10 cellular contexts compared by ENCODE assay signal in the genomic region with DNA sequence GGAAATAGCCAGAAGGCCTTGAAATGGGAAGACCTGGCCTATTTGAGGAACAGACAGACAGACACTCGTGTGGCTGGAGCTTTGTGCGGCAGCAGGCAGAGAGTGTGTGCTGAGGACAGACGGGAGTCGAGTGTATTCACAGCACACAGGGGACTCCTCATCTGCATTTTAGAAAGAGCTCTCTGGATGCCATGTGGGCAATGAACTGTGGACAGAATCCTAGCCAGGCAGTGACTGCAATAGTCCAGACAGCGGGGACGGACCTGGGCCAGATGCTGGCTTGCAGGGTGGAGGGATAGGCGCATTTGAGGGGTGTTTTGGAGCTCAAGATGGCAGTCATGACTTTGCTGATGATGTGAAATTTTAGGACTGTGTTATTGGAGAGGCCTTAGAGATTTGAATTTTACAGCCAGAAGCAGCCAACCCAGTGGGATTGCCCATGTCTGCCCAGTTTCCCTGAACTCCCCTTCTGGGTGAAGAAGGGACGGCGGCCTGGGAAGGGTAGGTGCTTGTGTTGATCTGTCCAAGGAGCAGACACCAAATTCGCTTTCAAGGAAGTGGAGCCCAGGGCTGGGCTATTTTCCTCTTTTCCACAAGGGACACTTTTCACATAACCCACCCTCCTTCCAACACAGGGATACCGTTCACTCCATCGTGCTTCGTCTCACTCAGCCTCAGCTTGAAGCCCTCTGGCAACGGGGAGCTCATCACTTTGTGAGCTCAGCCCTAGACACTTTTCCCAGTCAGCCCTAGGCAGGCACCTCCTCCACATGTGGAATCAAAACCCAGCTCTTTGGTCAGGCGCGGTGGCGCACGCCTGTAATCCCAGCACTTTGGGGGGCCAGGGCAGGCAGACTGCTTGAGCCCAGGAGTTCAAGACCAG. TPM values are rescaled to one million over a fixed set of nuclear protein-coding genes. Genes with fewer than 3 reads are reported as not detected.
A peak's percentile ranks its signal among the peaks of the same experiment; 100 is the strongest.
DNase-seq lines count a peak whose midpoint lies in the region; ATAC-seq, FAIRE-seq and TF ChIP-seq lines count a peak whose summit lies in the region.
"Had no signal": no experiment of that assay in that cellular context is flagged by ENCODE, and none has a peak within 500 bp of the region (broad histone marks: within the 10 kb centered on the region; RNA-seq: fewer than 3 reads in every experiment).

No MANE protein-coding gene starts in this region.

- no TSS peak for BruUV-seq in Panc1 (replicated peaks; lab: Mats Ljungman, UMichigan)

- in situ Hi-C loops in Panc1 (cut with HindIII; ENCODE audit: low pct_unique_long_range_greater_than_20kb, low sequenced_read_pairs), result no loop called here

- peak overlapping the region in 1 of 2 experiments; percentile 54; a peak in 2 of 4 replicates for H3K4me3 ChIP-seq in Panc1 (ENCODE audit: low read depth in 2 of 2, low read length in 2 of 2)
- H3K4me3 ChIP-seq in endodermal cell (ENCODE audit: low read length), result no peak overlapping the region

- H3K36me3 Mint-ChIP-seq in endodermal cell (ENCODE audit: low read depth) (no peaks in the 10 kb centered on the region), osteocyte (ENCODE audit: unreplicated experiment) (no peaks in the 10 kb centered on the region)
- no peaks in the 10 kb centered on the region for H3K36me3 Mint-ChIP-seq in activated CD4-positive, alpha-beta T cell treated with anti-CD3 and anti-CD28 coated beads for 36 hours (ENCODE audit: low read depth)

- DNase-seq in ELR (ENCODE audit: low read depth), result peak; percentile 5
- no peak for DNase-seq in Panc1 (ENCODE audit: low read depth, low spot score)
- no peak for DNase-seq in endodermal cell
- no peak for DNase-seq in osteocyte (ENCODE audit: extremely low spot score, unreplicated experiment)
- DNase-seq in NCI-H1694 (lab: John Stamatoyannopoulos, UW), result no peak
- DNase-seq in activated CD4-positive, alpha-beta T cell treated with anti-CD3 and anti-CD28 coated beads for 36 hours, result no peak
- DNase-seq in NCI-H1417 treated with DMSO at 0.1 percent for 48 hours (lab: John Stamatoyannopoulos, UW), result no peak
- no peak for DNase-seq in urothelium cell line (ENCODE audit: low spot score)

- no peaks in the 10 kb centered on the region for H3K27me3 Mint-ChIP-seq in endodermal cell (ENCODE audit: insufficient read depth)
- no peaks in the 10 kb centered on the region for H3K27me3 Mint-ChIP-seq in osteocyte (ENCODE audit: unreplicated experiment)
- H3K27me3 Mint-ChIP-seq in activated CD4-positive, alpha-beta T cell treated with anti-CD3 and anti-CD28 coated beads for 36 hours, result peaks cover 22% of the 10 kb centered on the region

- POLR2A ChIA-PET in Panc1 (lab: Charles Lee), result no interaction called here
- POLR2A ChIA-PET in activated CD4-positive, alpha-beta T cell treated with anti-CD3 and anti-CD28 coated beads for 36 hours (lab: Charles Lee), result interaction anchor here (0.6 to 1.4 kb wide), 2 partner anchors 109 to 323 kb away, joined by 3 to 4 read pairs; partner anchors contain the start of gene MORC3

- no peak for FAIRE-seq in urothelium cell line (lab: Jason Lieb, UNC)
- FAIRE-seq: small intestine had no signal

- H3K36me3 ChIP-seq in Panc1 (ENCODE audit: control insufficient read depth, insufficient read depth, low read length) (no peaks in the 10 kb centered on the region), endodermal cell (ENCODE audit: control insufficient read depth, insufficient read depth, low read length) (no peaks in the 10 kb centered on the region)

- H3K27ac ChIP-seq in Panc1 (ENCODE audit: low read length) (peak overlapping the region; percentile 93), endodermal cell (ENCODE audit: low read depth, low read length) (no peak overlapping the region)

- H3K4me3 Mint-ChIP-seq in endodermal cell, result no peak overlapping the region
- no peak overlapping the region for H3K4me3 Mint-ChIP-seq in osteocyte (ENCODE audit: unreplicated experiment)
- no peak overlapping the region for H3K4me3 Mint-ChIP-seq in activated CD4-positive, alpha-beta T cell treated with anti-CD3 and anti-CD28 coated beads for 36 hours

- intact Hi-C loops in Panc1 (cut with micrococcal nuclease; ENCODE audit: unreplicated experiment), result loop anchor here (10.0 kb wide), 2 partner anchors 76 to 156 kb away; no protein-coding TSS in a partner anchor
- intact Hi-C loops in activated CD4-positive, alpha-beta T cell treated with anti-CD3 and anti-CD28 coated beads for 36 hours (cut with DNase I, micrococcal nuclease), result no loop called here

- H3K27ac Mint-ChIP-seq in endodermal cell (peak overlapping the region; percentile 42), osteocyte (ENCODE audit: unreplicated experiment) (peak overlapping the region; percentile 97)
- H3K27ac Mint-ChIP-seq in activated CD4-positive, alpha-beta T cell treated with anti-CD3 and anti-CD28 coated beads for 36 hours, result no peak overlapping the region

- CTCF ChIA-PET in Panc1 (lab: Charles Lee), result interaction anchor here (0.7 kb wide), 1 partner anchor 481 kb away, joined by 3 read pairs; no protein-coding TSS in a partner anchor
- CTCF ChIA-PET in activated CD4-positive, alpha-beta T cell treated with anti-CD3 and anti-CD28 coated beads for 36 hours (lab: Charles Lee), result interaction anchor here (0.6 to 1.2 kb wide), 5 partner anchors 9 to 989 kb away, joined by 3 to 5 read pairs (median 3); no protein-coding TSS in a partner anchor

- H3K9me3 Mint-ChIP-seq in endodermal cell, result no peaks in the 10 kb centered on the region
- no peaks in the 10 kb centered on the region for H3K9me3 Mint-ChIP-seq in osteocyte (ENCODE audit: unreplicated experiment)
- H3K9me3 Mint-ChIP-seq in activated CD4-positive, alpha-beta T cell treated with anti-CD3 and anti-CD28 coated beads for 36 hours (ENCODE audit: low read depth), result no peaks in the 10 kb centered on the region

- peaks cover 14% of the 10 kb centered on the region for H3K4me1 ChIP-seq in Panc1 (ENCODE audit: control insufficient read depth, insufficient read depth, low read length)
- peaks cover 6% of the 10 kb centered on the region for H3K4me1 ChIP-seq in endodermal cell (ENCODE audit: control insufficient read depth, insufficient read depth, low read length)

- H3K27me3 ChIP-seq in Panc1 (ENCODE audit: control insufficient read depth, insufficient read depth, low read length), result no peaks in the 10 kb centered on the region
- H3K27me3 ChIP-seq in endodermal cell (ENCODE audit: control insufficient read depth, insufficient read depth, low read length, poor library complexity, severe bottlenecking), result no peaks in the 10 kb centered on the region

- no peak for TF ChIP-seq CTCF in Panc1 (IDR thresholded peaks at IDR 0.05)
- peak; percentile 18 for TF ChIP-seq CTCF in endodermal cell (conservative IDR thresholded peaks at IDR 0.05)
- no peak for TF ChIP-seq CTCF in osteocyte (IDR thresholded peaks at IDR 0.05)

- ATAC-seq in Panc1, result peak; percentile 23
- ATAC-seq in activated CD4-positive, alpha-beta T cell treated with anti-CD3 and anti-CD28 coated beads for 36 hours, result no peak

- H3K9me3 ChIP-seq in Panc1 (ENCODE audit: control insufficient read depth, insufficient read depth, low read depth, low read length) (no peaks in the 10 kb centered on the region), endodermal cell (ENCODE audit: control insufficient read depth, low read length) (no peaks in the 10 kb centered on the region)

- WGBS in endodermal cell (ENCODE audit: insufficient coverage in 1 of 2, insufficient read length in 1 of 2), 2 experiments, result 87 to 95% methylated on average over 9 to 18 of the region's 18 CpGs

- H3K9ac ChIP-seq in endodermal cell (ENCODE audit: extremely low read depth, low read length, poor library complexity, severe bottlenecking), result no peak overlapping the region

- H3K4me1 Mint-ChIP-seq in endodermal cell (peaks cover 13% of the 10 kb centered on the region), osteocyte (ENCODE audit: unreplicated experiment) (peaks cover 22% of the 10 kb centered on the region)
- peaks cover 14% of the 10 kb centered on the region for H3K4me1 Mint-ChIP-seq in activated CD4-positive, alpha-beta T cell treated with anti-CD3 and anti-CD28 coated beads for 36 hours

RNA-seq across cellular contexts. Expression of gene CHAF1B, which starts 43.8 kb away (rescaled TPM):
- total RNA-seq in Panc1 (2021; ENCODE audit: unreplicated experiment) (18.4 TPM), endodermal cell (10 to 100 TPM; 16.3 to 27.1 TPM), osteocyte (4.9 and 5.5 TPM in 2 replicates)
- 14.1 TPM for polyA plus RNA-seq in Panc1 (2012; ENCODE audit: insufficient read length)
- polyA plus RNA-seq in endodermal cell (2013, experiment 1 of 2), result 14.6 TPM
- 11.7 TPM for polyA plus RNA-seq in endodermal cell (2013, experiment 2 of 2)
- 10 to 100 TPM; 33.2 to 36.3 TPM for total RNA-seq in activated CD4-positive, alpha-beta T cell treated with anti-CD3 and anti-CD28 coated beads for 36 hours

RNA-seq across cellular contexts. Expression of gene CLDN14, which starts 50.9 kb away (rescaled TPM):
- total RNA-seq in Panc1 (2021; ENCODE audit: unreplicated experiment), result not detected
- polyA plus RNA-seq in Panc1 (2012; ENCODE audit: insufficient read length), result not detected
- total RNA-seq in endodermal cell, result not detected
- polyA plus RNA-seq in endodermal cell (2013, experiment 1 of 2), result not detected
- polyA plus RNA-seq in endodermal cell (2013, experiment 2 of 2), result not detected
- total RNA-seq in osteocyte, result not detected in 2 replicates
- total RNA-seq in activated CD4-positive, alpha-beta T cell treated with anti-CD3 and anti-CD28 coated beads for 36 hours, result not detected
- total RNA-seq: NCI-H460 had no signal
